8 cellular contexts compared by ENCODE assay signal in genomic region chr10:72875250-72876055, GRCh38. TPM values are rescaled to one million over a fixed set of nuclear protein-coding genes. Genes with fewer than 3 reads are reported as not detected.
A peak's percentile ranks its signal among the peaks of the same experiment; 100 is the strongest.
DNase-seq lines count a peak whose midpoint lies in the region; ATAC-seq, FAIRE-seq and TF ChIP-seq lines count a peak whose summit lies in the region.

No MANE protein-coding gene starts in this region.

- peaks cover 38% of the 10 kb centered on the region for H3K36me3 Mint-ChIP-seq in CD4-positive, CD25-positive, alpha-beta regulatory T cell

- ATAC-seq in CD4-positive, CD25-positive, alpha-beta regulatory T cell (ENCODE audit: low read depth in 2 of 2): no peak
- ATAC-seq in foreskin keratinocyte (no peak), HG02981 (IDR thresholded peaks at IDR 0.05; ENCODE audit: unreplicated experiment) (no peak), GM19452 (IDR thresholded peaks at IDR 0.05; ENCODE audit: unreplicated experiment) (no peak), GM21717 (IDR thresholded peaks at IDR 0.05; ENCODE audit: unreplicated experiment) (no peak)

- peak; percentile 86 for FAIRE-seq in GM19239 (lab: Jason Lieb, UNC)

- peak in 2 of 3 donors; percentile 37 to 53 for DNase-seq in CD4-positive, CD25-positive, alpha-beta regulatory T cell
- DNase-seq in GM19239 (ENCODE audit: insufficient read length, low spot score) (no peak), RPMI8226 (peak; percentile 7), foreskin keratinocyte (peak; percentile 6 to 38), D341Med (ENCODE audit: low spot score) (no peak)

- H3K27me3 ChIP-seq in CD4-positive, CD25-positive, alpha-beta regulatory T cell (ENCODE audit: control insufficient read depth, insufficient read depth, low read length): no peaks in the 10 kb centered on the region
- no peaks in the 10 kb centered on the region for H3K27me3 ChIP-seq in foreskin keratinocyte

- H3K4me1 Mint-ChIP-seq in CD4-positive, CD25-positive, alpha-beta regulatory T cell: peaks cover 0 to 2% (median 0%) of the 10 kb centered on the region in 4 donors

- no peak overlapping the region for H3K4me3 ChIP-seq in CD4-positive, CD25-positive, alpha-beta regulatory T cell (ENCODE audit: low read depth, low read length)

- no peaks in the 10 kb centered on the region for H3K9me3 ChIP-seq in CD4-positive, CD25-positive, alpha-beta regulatory T cell (ENCODE audit: control insufficient read depth in 2 of 2, low read length in 2 of 2)

- peaks cover 0 to 2% (median 0%) of the 10 kb centered on the region in 7 donors for H3K9me3 Mint-ChIP-seq in CD4-positive, CD25-positive, alpha-beta regulatory T cell

- peaks cover 5% of the 10 kb centered on the region for H3K36me3 ChIP-seq in CD4-positive, CD25-positive, alpha-beta regulatory T cell (ENCODE audit: control insufficient read depth, insufficient read depth, low read length)

- no peaks in the 10 kb centered on the region for H3K4me1 ChIP-seq in CD4-positive, CD25-positive, alpha-beta regulatory T cell (ENCODE audit: control insufficient read depth, insufficient read depth, low read length, poor library complexity, severe bottlenecking)
- H3K4me1 ChIP-seq in foreskin keratinocyte: no peaks in the 10 kb centered on the region

- no peaks in the 10 kb centered on the region for H3K27me3 Mint-ChIP-seq in CD4-positive, CD25-positive, alpha-beta regulatory T cell

- H3K27ac Mint-ChIP-seq in CD4-positive, CD25-positive, alpha-beta regulatory T cell: no peak overlapping the region

- H3K4me3 Mint-ChIP-seq in CD4-positive, CD25-positive, alpha-beta regulatory T cell: no peak overlapping the region

- no peak overlapping the region for H3K27ac ChIP-seq in CD4-positive, CD25-positive, alpha-beta regulatory T cell (ENCODE audit: insufficient read depth, low read length, poor library complexity, severe bottlenecking)
- no peak overlapping the region for H3K27ac ChIP-seq in foreskin keratinocyte

- TF ChIP-seq CTCF in foreskin keratinocyte (conservative IDR thresholded peaks at IDR 0.05): peak; percentile 85

RNA-seq across cellular contexts. Expression of gene OIT3, which starts 18.1 kb away (rescaled TPM):
- total RNA-seq in CD4-positive, CD25-positive, alpha-beta regulatory T cell: not detected
- polyA plus RNA-seq in CD4-positive, CD25-positive, alpha-beta regulatory T cell: not detected
- total RNA-seq in foreskin keratinocyte: not detected in 2 replicates
- not detected in 2 replicates for polyA plus RNA-seq in foreskin keratinocyte

Comparison
In these comparisons a context has a peak if more than half of its experiments do, and no peak if none do; other contexts are left out.
1. DNase-seq: peak in CD4-positive, CD25-positive, alpha-beta regulatory T cell (2 of 3), RPMI8226 (single experiment) and foreskin keratinocyte (2 of 2); none in GM19239 (single experiment) and D341Med (single experiment).